Comparison of ENCODE assay signal across 1 cellular context in the genomic region with DNA sequence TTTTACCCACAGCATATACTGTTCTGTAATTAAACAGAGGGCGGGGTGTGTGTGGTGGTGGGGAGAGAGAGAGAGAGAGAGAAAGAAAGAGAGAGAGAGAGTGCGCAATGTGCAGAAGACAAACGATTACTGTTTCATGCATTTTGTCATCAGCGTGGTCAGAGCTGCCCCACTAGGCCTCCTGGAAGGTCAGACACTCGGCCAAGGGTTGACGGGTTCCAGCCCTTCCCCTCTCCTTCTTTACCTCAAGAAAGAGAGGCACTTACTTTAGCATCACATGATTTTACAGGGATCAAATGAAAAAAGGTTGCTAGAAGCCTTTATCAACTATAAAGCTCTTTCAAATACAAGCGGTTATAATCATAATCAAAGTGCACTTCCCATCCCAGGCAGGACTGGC.
TF ChIP-seq lines count a peak whose summit lies in the region.

No MANE protein-coding gene starts in this region.

TF ChIP-seq in GM23338, 12 proteins besides CTCF, POLR2A, EP300 and RAD21 (continued from another document):
- TF ChIP-seq, protein P1, sequence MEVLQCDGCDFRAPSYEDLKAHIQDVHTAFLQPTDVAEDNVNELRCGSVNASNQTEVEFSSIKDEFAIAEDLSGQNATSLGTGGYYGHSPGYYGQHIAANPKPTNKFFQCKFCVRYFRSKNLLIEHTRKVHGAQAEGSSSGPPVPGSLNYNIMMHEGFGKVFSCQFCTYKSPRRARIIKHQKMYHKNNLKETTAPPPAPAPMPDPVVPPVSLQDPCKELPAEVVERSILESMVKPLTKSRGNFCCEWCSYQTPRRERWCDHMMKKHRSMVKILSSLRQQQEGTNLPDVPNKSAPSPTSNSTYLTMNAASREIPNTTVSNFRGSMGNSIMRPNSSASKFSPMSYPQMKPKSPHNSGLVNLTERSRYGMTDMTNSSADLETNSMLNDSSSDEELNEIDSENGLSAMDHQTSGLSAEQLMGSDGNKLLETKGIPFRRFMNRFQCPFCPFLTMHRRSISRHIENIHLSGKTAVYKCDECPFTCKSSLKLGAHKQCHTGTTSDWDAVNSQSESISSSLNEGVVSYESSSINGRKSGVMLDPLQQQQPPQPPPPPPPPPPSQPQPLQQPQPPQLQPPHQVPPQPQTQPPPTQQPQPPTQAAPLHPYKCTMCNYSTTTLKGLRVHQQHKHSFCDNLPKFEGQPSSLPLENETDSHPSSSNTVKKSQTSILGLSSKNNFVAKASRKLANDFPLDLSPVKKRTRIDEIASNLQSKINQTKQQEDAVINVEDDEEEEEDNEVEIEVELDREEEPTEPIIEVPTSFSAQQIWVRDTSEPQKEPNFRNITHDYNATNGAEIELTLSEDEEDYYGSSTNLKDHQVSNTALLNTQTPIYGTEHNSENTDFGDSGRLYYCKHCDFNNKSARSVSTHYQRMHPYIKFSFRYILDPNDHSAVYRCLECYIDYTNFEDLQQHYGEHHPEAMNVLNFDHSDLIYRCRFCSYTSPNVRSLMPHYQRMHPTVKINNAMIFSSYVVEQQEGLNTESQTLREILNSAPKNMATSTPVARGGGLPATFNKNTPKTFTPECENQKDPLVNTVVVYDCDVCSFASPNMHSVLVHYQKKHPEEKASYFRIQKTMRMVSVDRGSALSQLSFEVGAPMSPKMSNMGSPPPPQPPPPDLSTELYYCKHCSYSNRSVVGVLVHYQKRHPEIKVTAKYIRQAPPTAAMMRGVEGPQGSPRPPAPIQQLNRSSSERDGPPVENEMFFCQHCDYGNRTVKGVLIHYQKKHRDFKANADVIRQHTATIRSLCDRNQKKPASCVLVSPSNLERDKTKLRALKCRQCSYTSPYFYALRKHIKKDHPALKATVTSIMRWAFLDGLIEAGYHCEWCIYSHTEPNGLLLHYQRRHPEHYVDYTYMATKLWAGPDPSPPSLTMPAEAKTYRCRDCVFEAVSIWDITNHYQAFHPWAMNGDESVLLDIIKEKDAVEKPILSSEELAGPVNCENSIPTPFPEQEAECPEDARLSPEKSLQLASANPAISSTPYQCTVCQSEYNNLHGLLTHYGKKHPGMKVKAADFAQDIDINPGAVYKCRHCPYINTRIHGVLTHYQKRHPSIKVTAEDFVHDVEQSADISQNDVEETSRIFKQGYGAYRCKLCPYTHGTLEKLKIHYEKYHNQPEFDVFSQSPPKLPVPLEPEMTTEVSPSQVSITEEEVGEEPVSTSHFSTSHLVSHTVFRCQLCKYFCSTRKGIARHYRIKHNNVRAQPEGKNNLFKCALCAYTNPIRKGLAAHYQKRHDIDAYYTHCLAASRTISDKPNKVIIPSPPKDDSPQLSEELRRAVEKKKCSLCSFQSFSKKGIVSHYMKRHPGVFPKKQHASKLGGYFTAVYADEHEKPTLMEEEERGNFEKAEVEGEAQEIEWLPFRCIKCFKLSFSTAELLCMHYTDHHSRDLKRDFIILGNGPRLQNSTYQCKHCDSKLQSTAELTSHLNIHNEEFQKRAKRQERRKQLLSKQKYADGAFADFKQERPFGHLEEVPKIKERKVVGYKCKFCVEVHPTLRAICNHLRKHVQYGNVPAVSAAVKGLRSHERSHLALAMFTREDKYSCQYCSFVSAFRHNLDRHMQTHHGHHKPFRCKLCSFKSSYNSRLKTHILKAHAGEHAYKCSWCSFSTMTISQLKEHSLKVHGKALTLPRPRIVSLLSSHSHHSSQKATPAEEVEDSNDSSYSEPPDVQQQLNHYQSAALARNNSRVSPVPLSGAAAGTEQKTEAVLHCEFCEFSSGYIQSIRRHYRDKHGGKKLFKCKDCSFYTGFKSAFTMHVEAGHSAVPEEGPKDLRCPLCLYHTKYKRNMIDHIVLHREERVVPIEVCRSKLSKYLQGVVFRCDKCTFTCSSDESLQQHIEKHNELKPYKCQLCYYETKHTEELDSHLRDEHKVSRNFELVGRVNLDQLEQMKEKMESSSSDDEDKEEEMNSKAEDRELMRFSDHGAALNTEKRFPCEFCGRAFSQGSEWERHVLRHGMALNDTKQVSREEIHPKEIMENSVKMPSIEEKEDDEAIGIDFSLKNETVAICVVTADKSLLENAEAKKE (CRISPR knock-in tag; IDR thresholded peaks at IDR 0.05) = no peak
- no peak for TF ChIP-seq STAT1 (IDR thresholded peaks at IDR 0.05; ENCODE audit: unreplicated experiment)
- no peak for TF ChIP-seq CREB1 (CRISPR knock-in tag; IDR thresholded peaks at IDR 0.05; ENCODE audit: low read depth)
- TF ChIP-seq, protein P2, sequence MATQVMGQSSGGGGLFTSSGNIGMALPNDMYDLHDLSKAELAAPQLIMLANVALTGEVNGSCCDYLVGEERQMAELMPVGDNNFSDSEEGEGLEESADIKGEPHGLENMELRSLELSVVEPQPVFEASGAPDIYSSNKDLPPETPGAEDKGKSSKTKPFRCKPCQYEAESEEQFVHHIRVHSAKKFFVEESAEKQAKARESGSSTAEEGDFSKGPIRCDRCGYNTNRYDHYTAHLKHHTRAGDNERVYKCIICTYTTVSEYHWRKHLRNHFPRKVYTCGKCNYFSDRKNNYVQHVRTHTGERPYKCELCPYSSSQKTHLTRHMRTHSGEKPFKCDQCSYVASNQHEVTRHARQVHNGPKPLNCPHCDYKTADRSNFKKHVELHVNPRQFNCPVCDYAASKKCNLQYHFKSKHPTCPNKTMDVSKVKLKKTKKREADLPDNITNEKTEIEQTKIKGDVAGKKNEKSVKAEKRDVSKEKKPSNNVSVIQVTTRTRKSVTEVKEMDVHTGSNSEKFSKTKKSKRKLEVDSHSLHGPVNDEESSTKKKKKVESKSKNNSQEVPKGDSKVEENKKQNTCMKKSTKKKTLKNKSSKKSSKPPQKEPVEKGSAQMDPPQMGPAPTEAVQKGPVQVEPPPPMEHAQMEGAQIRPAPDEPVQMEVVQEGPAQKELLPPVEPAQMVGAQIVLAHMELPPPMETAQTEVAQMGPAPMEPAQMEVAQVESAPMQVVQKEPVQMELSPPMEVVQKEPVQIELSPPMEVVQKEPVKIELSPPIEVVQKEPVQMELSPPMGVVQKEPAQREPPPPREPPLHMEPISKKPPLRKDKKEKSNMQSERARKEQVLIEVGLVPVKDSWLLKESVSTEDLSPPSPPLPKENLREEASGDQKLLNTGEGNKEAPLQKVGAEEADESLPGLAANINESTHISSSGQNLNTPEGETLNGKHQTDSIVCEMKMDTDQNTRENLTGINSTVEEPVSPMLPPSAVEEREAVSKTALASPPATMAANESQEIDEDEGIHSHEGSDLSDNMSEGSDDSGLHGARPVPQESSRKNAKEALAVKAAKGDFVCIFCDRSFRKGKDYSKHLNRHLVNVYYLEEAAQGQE (IDR thresholded peaks at IDR 0.05; ENCODE audit: unreplicated experiment) = no peak
- no peak for TF ChIP-seq ZNF114 (CRISPR knock-in tag; IDR thresholded peaks at IDR 0.05)
- no peak for TF ChIP-seq POLR2AphosphoS5 (IDR thresholded peaks at IDR 0.05; ENCODE audit: low read depth)
- TF ChIP-seq, protein P3, sequence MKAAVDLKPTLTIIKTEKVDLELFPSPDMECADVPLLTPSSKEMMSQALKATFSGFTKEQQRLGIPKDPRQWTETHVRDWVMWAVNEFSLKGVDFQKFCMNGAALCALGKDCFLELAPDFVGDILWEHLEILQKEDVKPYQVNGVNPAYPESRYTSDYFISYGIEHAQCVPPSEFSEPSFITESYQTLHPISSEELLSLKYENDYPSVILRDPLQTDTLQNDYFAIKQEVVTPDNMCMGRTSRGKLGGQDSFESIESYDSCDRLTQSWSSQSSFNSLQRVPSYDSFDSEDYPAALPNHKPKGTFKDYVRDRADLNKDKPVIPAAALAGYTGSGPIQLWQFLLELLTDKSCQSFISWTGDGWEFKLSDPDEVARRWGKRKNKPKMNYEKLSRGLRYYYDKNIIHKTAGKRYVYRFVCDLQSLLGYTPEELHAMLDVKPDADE (IDR thresholded peaks at IDR 0.05) = no peak
- no peak for TF ChIP-seq EZH2phosphoT487 (IDR thresholded peaks at IDR 0.05; ENCODE audit: unreplicated experiment)
- TF ChIP-seq JUNB (IDR thresholded peaks at IDR 0.05; ENCODE audit: unreplicated experiment) = no peak
- no peak for TF ChIP-seq EZH2 (IDR thresholded peaks at IDR 0.05; ENCODE audit: low read depth, unreplicated experiment)
- no peak for TF ChIP-seq ZNF331 (CRISPR knock-in tag; IDR thresholded peaks at IDR 0.05; ENCODE audit: low read depth)
